In the genomic region with DNA sequence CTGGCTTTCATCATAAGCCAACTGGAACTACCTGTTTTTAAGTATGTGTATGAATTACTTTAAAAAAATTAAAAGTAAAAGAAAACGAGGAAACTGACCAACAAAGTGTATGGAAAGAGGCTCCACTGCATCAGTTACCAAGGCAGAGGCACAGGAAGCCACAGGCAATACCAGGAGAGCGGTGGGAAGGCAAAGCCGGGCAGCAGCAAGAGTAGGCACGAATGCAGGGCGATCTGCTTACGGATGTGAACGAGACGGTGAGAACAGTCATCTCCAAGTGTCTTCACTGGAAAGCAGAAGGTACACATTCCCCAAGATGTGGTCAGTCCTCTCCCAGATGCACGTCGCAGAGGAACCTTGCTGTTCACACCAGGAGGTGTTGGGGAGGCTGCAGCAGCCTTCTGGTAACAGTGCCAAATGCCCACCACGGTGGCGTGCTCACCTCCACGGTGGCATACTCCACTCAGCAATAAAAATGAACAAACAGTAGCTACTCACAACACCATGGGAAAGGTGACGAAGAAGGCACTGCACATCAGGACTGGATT, we compare ENCODE assay signal across 1 cellular context.
TF ChIP-seq lines count a peak whose summit lies in the region.

No MANE protein-coding gene starts in this region.

TF ChIP-seq in IMR-90, 13 proteins besides CTCF, POLR2A, EP300 and RAD21:
- TF ChIP-seq FOS (IDR thresholded peaks at IDR 0.05; ENCODE audit: low read depth, low read length) (no peak), ELK1 (IDR thresholded peaks at IDR 0.05; ENCODE audit: borderline replicate concordance, low read depth, low read length) (no peak), RFX5 (IDR thresholded peaks at IDR 0.05; ENCODE audit: low read depth, low read length) (no peak), NFE2L2 (IDR thresholded peaks at IDR 0.05; ENCODE audit: low read depth, low read length) (no peak), BHLHE40 (IDR thresholded peaks at IDR 0.05; ENCODE audit: low read depth, low read length) (no peak)
